1 cellular context compared by ENCODE assay signal in genomic region chr1:147084273-147085096, GRCh38.
TF ChIP-seq lines count a peak whose summit lies in the region.

No MANE protein-coding gene starts in this region.

TF ChIP-seq in HepG2, 621 proteins besides CTCF, POLR2A, EP300 and RAD21 (continued from another document and continues in another):
- TF ChIP-seq, protein P1, sequence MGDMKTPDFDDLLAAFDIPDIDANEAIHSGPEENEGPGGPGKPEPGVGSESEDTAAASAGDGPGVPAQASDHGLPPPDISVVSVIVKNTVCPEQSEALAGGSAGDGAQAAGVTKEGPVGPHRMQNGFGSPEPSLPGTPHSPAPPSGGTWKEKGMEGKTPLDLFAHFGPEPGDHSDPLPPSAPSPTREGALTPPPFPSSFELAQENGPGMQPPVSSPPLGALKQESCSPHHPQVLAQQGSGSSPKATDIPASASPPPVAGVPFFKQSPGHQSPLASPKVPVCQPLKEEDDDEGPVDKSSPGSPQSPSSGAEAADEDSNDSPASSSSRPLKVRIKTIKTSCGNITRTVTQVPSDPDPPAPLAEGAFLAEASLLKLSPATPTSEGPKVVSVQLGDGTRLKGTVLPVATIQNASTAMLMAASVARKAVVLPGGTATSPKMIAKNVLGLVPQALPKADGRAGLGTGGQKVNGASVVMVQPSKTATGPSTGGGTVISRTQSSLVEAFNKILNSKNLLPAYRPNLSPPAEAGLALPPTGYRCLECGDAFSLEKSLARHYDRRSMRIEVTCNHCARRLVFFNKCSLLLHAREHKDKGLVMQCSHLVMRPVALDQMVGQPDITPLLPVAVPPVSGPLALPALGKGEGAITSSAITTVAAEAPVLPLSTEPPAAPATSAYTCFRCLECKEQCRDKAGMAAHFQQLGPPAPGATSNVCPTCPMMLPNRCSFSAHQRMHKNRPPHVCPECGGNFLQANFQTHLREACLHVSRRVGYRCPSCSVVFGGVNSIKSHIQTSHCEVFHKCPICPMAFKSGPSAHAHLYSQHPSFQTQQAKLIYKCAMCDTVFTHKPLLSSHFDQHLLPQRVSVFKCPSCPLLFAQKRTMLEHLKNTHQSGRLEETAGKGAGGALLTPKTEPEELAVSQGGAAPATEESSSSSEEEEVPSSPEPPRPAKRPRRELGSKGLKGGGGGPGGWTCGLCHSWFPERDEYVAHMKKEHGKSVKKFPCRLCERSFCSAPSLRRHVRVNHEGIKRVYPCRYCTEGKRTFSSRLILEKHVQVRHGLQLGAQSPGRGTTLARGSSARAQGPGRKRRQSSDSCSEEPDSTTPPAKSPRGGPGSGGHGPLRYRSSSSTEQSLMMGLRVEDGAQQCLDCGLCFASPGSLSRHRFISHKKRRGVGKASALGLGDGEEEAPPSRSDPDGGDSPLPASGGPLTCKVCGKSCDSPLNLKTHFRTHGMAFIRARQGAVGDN (CRISPR knock-in tag; IDR thresholded peaks at IDR 0.05): peak; percentile 68
- TF ChIP-seq ZNF772 (CRISPR knock-in tag; IDR thresholded peaks at IDR 0.05): peak; percentile 76; the same call in 1 of the 2 replicates
- peak; percentile 69; the same call in 1 of the 2 replicates for TF ChIP-seq HES4 (CRISPR knock-in tag; IDR thresholded peaks at IDR 0.05; ENCODE audit: borderline replicate concordance)
- TF ChIP-seq, protein P2, sequence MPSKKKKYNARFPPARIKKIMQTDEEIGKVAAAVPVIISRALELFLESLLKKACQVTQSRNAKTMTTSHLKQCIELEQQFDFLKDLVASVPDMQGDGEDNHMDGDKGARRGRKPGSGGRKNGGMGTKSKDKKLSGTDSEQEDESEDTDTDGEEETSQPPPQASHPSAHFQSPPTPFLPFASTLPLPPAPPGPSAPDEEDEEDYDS (CRISPR knock-in tag; IDR thresholded peaks at IDR 0.05): peak; percentile 90
- TF ChIP-seq CBX1 (IDR thresholded peaks at IDR 0.05; ENCODE audit: low read depth): peak; percentile 62
- TF ChIP-seq SPEN (CRISPR knock-in tag; IDR thresholded peaks at IDR 0.05; ENCODE audit: low read depth): peak; percentile 32; the same call in 1 of the 2 replicates
- TF ChIP-seq CREM (IDR thresholded peaks at IDR 0.05): peak; percentile 59
- no peak for TF ChIP-seq CREM (CRISPR knock-in tag; IDR thresholded peaks at IDR 0.05)
- TF ChIP-seq MYPOP (CRISPR knock-in tag; IDR thresholded peaks at IDR 0.05): 0 out of 2 replicates have a peak, but pooled peaks have one; percentile 20
- no peak for TF ChIP-seq ZNF383 (CRISPR knock-in tag; IDR thresholded peaks at IDR 0.05; ENCODE audit: borderline replicate concordance)
- TF ChIP-seq ARID4A (CRISPR knock-in tag; IDR thresholded peaks at IDR 0.05; ENCODE audit: borderline replicate concordance): peak; percentile 24; the same call in 1 of the 2 replicates
- TF ChIP-seq, protein P3, sequence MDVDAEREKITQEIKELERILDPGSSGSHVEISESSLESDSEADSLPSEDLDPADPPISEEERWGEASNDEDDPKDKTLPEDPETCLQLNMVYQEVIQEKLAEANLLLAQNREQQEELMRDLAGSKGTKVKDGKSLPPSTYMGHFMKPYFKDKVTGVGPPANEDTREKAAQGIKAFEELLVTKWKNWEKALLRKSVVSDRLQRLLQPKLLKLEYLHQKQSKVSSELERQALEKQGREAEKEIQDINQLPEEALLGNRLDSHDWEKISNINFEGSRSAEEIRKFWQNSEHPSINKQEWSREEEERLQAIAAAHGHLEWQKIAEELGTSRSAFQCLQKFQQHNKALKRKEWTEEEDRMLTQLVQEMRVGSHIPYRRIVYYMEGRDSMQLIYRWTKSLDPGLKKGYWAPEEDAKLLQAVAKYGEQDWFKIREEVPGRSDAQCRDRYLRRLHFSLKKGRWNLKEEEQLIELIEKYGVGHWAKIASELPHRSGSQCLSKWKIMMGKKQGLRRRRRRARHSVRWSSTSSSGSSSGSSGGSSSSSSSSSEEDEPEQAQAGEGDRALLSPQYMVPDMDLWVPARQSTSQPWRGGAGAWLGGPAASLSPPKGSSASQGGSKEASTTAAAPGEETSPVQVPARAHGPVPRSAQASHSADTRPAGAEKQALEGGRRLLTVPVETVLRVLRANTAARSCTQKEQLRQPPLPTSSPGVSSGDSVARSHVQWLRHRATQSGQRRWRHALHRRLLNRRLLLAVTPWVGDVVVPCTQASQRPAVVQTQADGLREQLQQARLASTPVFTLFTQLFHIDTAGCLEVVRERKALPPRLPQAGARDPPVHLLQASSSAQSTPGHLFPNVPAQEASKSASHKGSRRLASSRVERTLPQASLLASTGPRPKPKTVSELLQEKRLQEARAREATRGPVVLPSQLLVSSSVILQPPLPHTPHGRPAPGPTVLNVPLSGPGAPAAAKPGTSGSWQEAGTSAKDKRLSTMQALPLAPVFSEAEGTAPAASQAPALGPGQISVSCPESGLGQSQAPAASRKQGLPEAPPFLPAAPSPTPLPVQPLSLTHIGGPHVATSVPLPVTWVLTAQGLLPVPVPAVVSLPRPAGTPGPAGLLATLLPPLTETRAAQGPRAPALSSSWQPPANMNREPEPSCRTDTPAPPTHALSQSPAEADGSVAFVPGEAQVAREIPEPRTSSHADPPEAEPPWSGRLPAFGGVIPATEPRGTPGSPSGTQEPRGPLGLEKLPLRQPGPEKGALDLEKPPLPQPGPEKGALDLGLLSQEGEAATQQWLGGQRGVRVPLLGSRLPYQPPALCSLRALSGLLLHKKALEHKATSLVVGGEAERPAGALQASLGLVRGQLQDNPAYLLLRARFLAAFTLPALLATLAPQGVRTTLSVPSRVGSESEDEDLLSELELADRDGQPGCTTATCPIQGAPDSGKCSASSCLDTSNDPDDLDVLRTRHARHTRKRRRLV (CRISPR knock-in tag; IDR thresholded peaks at IDR 0.05): peak; percentile 100
- TF ChIP-seq ZNF75D (CRISPR knock-in tag; IDR thresholded peaks at IDR 0.05; ENCODE audit: borderline replicate concordance): no peak
- no peak for TF ChIP-seq ZNF207 (IDR thresholded peaks at IDR 0.05; ENCODE audit: borderline replicate concordance)
- TF ChIP-seq ZNF501 (CRISPR knock-in tag; IDR thresholded peaks at IDR 0.05): no peak
- TF ChIP-seq CREB1 (IDR thresholded peaks at IDR 0.05): peak; percentile 83
- TF ChIP-seq CREB1 (CRISPR knock-in tag; IDR thresholded peaks at IDR 0.05): peak; percentile 83
- TF ChIP-seq ZNF792 (CRISPR knock-in tag; IDR thresholded peaks at IDR 0.05): 0 out of 2 replicates have a peak, but pooled peaks have one; percentile 24
- peak; percentile 73; the same call in 1 of the 2 replicates for TF ChIP-seq ZNF362 (CRISPR knock-in tag; IDR thresholded peaks at IDR 0.05; ENCODE audit: borderline replicate concordance)
- TF ChIP-seq ETV5 (CRISPR knock-in tag; IDR thresholded peaks at IDR 0.05; ENCODE audit: borderline replicate concordance): peak; percentile 56; the same call in 1 of the 2 replicates
- TF ChIP-seq, protein P4, sequence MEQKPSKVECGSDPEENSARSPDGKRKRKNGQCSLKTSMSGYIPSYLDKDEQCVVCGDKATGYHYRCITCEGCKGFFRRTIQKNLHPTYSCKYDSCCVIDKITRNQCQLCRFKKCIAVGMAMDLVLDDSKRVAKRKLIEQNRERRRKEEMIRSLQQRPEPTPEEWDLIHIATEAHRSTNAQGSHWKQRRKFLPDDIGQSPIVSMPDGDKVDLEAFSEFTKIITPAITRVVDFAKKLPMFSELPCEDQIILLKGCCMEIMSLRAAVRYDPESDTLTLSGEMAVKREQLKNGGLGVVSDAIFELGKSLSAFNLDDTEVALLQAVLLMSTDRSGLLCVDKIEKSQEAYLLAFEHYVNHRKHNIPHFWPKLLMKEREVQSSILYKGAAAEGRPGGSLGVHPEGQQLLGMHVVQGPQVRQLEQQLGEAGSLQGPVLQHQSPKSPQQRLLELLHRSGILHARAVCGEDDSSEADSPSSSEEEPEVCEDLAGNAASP (CRISPR knock-in tag; IDR thresholded peaks at IDR 0.05; ENCODE audit: borderline replicate concordance): peak; percentile 58; the same call in 1 of the 2 replicates
- TF ChIP-seq SOX6 (IDR thresholded peaks at IDR 0.05): no peak
- TF ChIP-seq SOX6 (CRISPR knock-in tag; IDR thresholded peaks at IDR 0.05): peak; percentile 54
- peak; percentile 67 for TF ChIP-seq ARNT2 (CRISPR knock-in tag; IDR thresholded peaks at IDR 0.05; ENCODE audit: low read depth)
- TF ChIP-seq SNAPC5 (CRISPR knock-in tag; IDR thresholded peaks at IDR 0.05; ENCODE audit: borderline replicate concordance): peak; percentile 99
- TF ChIP-seq, protein P5, sequence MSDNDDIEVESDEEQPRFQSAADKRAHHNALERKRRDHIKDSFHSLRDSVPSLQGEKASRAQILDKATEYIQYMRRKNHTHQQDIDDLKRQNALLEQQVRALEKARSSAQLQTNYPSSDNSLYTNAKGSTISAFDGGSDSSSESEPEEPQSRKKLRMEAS (IDR thresholded peaks at IDR 0.05): peak; percentile 71
- TF ChIP-seq CREB3 (CRISPR knock-in tag; IDR thresholded peaks at IDR 0.05): no peak
- TF ChIP-seq, protein P6, sequence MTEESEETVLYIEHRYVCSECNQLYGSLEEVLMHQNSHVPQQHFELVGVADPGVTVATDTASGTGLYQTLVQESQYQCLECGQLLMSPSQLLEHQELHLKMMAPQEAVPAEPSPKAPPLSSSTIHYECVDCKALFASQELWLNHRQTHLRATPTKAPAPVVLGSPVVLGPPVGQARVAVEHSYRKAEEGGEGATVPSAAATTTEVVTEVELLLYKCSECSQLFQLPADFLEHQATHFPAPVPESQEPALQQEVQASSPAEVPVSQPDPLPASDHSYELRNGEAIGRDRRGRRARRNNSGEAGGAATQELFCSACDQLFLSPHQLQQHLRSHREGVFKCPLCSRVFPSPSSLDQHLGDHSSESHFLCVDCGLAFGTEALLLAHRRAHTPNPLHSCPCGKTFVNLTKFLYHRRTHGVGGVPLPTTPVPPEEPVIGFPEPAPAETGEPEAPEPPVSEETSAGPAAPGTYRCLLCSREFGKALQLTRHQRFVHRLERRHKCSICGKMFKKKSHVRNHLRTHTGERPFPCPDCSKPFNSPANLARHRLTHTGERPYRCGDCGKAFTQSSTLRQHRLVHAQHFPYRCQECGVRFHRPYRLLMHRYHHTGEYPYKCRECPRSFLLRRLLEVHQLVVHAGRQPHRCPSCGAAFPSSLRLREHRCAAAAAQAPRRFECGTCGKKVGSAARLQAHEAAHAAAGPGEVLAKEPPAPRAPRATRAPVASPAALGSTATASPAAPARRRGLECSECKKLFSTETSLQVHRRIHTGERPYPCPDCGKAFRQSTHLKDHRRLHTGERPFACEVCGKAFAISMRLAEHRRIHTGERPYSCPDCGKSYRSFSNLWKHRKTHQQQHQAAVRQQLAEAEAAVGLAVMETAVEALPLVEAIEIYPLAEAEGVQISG (CRISPR knock-in tag; IDR thresholded peaks at IDR 0.05): peak; percentile 38; the same call in 1 of the 2 replicates
- TF ChIP-seq NR2F2 (IDR thresholded peaks at IDR 0.05; ENCODE audit: borderline replicate concordance, low read depth): peak; percentile 48; the same call in 1 of the 2 replicates
- TF ChIP-seq ELF3 (CRISPR knock-in tag; IDR thresholded peaks at IDR 0.05): peak; percentile 26; the same call in 1 of the 2 replicates
- TF ChIP-seq SALL1 (CRISPR knock-in tag; IDR thresholded peaks at IDR 0.05): peak; percentile 50; the same call in 1 of the 2 replicates
- 0 out of 2 replicates have a peak, but pooled peaks have one; percentile 21 for TF ChIP-seq DMAP1 (CRISPR knock-in tag; IDR thresholded peaks at IDR 0.05)
